ENCODE assay signal across 1 cellular context in genomic region chr17:73198201-73198929, GRCh38.
TF ChIP-seq lines count a peak whose summit lies in the region.

No MANE protein-coding gene starts in this region.

TF ChIP-seq in IMR-90, 13 proteins besides CTCF, POLR2A, EP300 and RAD21 (continued from another document):
- TF ChIP-seq MXI1 (IDR thresholded peaks at IDR 0.05; ENCODE audit: borderline replicate concordance, low read depth, low read length) (no peak), MAZ (IDR thresholded peaks at IDR 0.05; ENCODE audit: borderline replicate concordance, low read depth, low read length) (no peak), RCOR1 (IDR thresholded peaks at IDR 0.05; ENCODE audit: insufficient replicate concordance, low read length) (no peak), SMC3 (IDR thresholded peaks at IDR 0.05; ENCODE audit: low read depth, low read length) (no peak)
- TF ChIP-seq, protein P1, sequence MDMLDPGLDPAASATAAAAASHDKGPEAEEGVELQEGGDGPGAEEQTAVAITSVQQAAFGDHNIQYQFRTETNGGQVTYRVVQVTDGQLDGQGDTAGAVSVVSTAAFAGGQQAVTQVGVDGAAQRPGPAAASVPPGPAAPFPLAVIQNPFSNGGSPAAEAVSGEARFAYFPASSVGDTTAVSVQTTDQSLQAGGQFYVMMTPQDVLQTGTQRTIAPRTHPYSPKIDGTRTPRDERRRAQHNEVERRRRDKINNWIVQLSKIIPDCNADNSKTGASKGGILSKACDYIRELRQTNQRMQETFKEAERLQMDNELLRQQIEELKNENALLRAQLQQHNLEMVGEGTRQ (IDR thresholded peaks at IDR 0.05; ENCODE audit: low read depth, low read length) = no peak
